ENCODE assay signal across 22 cellular contexts in the genomic region with DNA sequence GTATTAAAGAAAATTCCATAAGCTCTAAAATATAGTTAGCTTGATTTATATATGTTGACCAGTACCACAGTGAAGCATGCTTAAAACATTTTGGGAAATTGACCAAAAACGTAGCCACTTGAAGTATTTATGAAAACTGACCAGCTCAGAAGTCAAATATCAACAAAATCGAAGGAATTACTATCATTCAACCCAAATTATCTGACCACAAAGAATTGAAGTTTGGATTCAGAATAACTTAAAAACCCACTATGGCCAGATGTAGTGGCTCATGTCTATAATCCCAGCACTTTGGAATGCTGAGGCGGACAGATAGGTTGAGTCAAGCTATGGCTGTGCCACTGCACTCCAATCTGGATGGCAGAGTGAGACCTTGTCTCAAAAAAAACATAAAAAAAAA. TPM values are rescaled to one million over a fixed set of nuclear protein-coding genes. Genes with fewer than 3 reads are reported as not detected.
DNase-seq lines count a peak whose midpoint lies in the region; ATAC-seq, FAIRE-seq and TF ChIP-seq lines count a peak whose summit lies in the region.
"Had no signal": no experiment of that assay in that cellular context is flagged by ENCODE, and none has a peak within 500 bp of the region (broad histone marks: within the 10 kb centered on the region; RNA-seq: fewer than 3 reads in every experiment).

No MANE protein-coding gene starts in this region.

- H3K4me1 ChIP-seq in HepG2 (ENCODE audit: insufficient read depth, low read length) (no peaks in the 10 kb centered on the region), right lobe of liver (no peaks in the 10 kb centered on the region)
- H3K4me1 ChIP-seq: HAP-1 had no signal

- TF ChIP-seq EP300 in HepG2 (IDR thresholded peaks at IDR 0.05; ENCODE audit: low read depth in 2 of 2, low read length in 2 of 2) (no peak), HepG2 (CRISPR knock-in tag; IDR thresholded peaks at IDR 0.05; ENCODE audit: borderline replicate concordance) (no peak)

- TF ChIP-seq POLR2A in HepG2 (IDR thresholded peaks at IDR 0.05; ENCODE audit: insufficient read depth in 1 of 2, low read depth in 2 of 2, low read length in 2 of 2): no peak
- TF ChIP-seq POLR2A in right lobe of liver (IDR thresholded peaks at IDR 0.05): no peak

- no peaks in the 10 kb centered on the region for H4K20me1 ChIP-seq in HepG2 (ENCODE audit: insufficient read depth, low read length)

- H3K36me3 ChIP-seq in HepG2 (replicated peaks in 1 of 2; ENCODE audit: control insufficient read depth in 1 of 2, insufficient read depth in 2 of 2, low read length in 2 of 2): peaks cover 0 to 23% of the 10 kb centered on the region in 2 experiments; a peak in 3 of 5 replicates
- H3K36me3 ChIP-seq in right lobe of liver: peaks cover 0 to 29% (median 9%) of the 10 kb centered on the region in 4 donors
- peaks cover 34% of the 10 kb centered on the region for H3K36me3 ChIP-seq in MG63

- H3K27me3 ChIP-seq in HepG2 (ENCODE audit: control insufficient read depth in 1 of 2, insufficient read depth in 2 of 2, low read length in 2 of 2) (no peaks in the 10 kb centered on the region), right lobe of liver (no peaks in the 10 kb centered on the region), MG63 (no peaks in the 10 kb centered on the region)

- TF ChIP-seq CTCF in HepG2 (CRISPR knock-in tag; IDR thresholded peaks at IDR 0.05) (no peak), right lobe of liver (IDR thresholded peaks at IDR 0.05) (no peak), fibroblast of villous mesenchyme (IDR thresholded peaks at IDR 0.05; ENCODE audit: insufficient read depth, low read depth, low read length) (no peak)

- no peak overlapping the region for H3K9ac ChIP-seq in HepG2 (ENCODE audit: insufficient read depth, low read depth, low read length)
- H3K9ac ChIP-seq: KMS-11 had no signal

- CTCF ChIA-PET in HepG2 (lab: Yijun Ruan, JAX; ENCODE audit: low intra/inter-chr PET ratio, low total read pairs): no interaction called here

- 88% methylated on average over 3 of the region's 3 CpGs for WGBS in HepG2 (ENCODE audit: low lambda C conversion rate)
- WGBS in right lobe of liver (ENCODE audit: insufficient coverage, low coverage, low lambda C conversion rate, missing lambda C conversion rate): 94% methylated on average over 3 of the region's 3 CpGs

- in situ Hi-C loops in HepG2 (cut with HindIII; ENCODE audit: extremely low pct_ligation_motif_present, low pct_unique_long_range_greater_than_20kb): no loop called here

- no peak overlapping the region for H3K4me2 ChIP-seq in HepG2 (ENCODE audit: low read depth, low read length)
- H3K4me2 ChIP-seq: KMS-11 had no signal

- FAIRE-seq in HepG2 (lab: Jason Lieb, UNC): no peak
- FAIRE-seq: D721Med, G401.6, GM12892, GM19239, H1 had no signal

- no peaks in the 10 kb centered on the region for H3K79me2 ChIP-seq in HepG2 (ENCODE audit: insufficient read depth, low read length)

- no peak for TF ChIP-seq RAD21 in HepG2 (CRISPR knock-in tag; IDR thresholded peaks at IDR 0.05)

- H3K27ac ChIP-seq in HepG2 (ENCODE audit: extremely low read length, insufficient read depth, low read length) (no peak overlapping the region), right lobe of liver (no peak overlapping the region)
- H3K27ac ChIP-seq: KMS-11 had no signal

- DNase-seq in HepG2 (ENCODE audit: low spot score) (no peak), right lobe of liver (no peak), MG63 (peak; percentile 61), fibroblast of villous mesenchyme (ENCODE audit: low read depth) (peak; percentile 91), NCI-H2227 treated with DMSO at 0.1 percent for 48 hours (lab: John Stamatoyannopoulos, UW) (no peak)
- DNase-seq in activated naive CD4-positive, alpha-beta T cell treated with anti-CD3 and anti-CD28 coated beads, Interleukin-2, amount 50 U/mL, for 16 hours: no peak
- DNase-seq: 8988T; CD8-positive, alpha-beta T cell; COR-L47; DMS153; DMS79 treated with DMSO at 0.1 percent for 48 hours; EL; HFFc6 had no signal

- intact Hi-C loops in HepG2 (cut with micrococcal nuclease; ENCODE audit: unreplicated experiment): no loop called here
- intact Hi-C loops in right lobe of liver (cut with DNase I): no loop called here

- H2AFZ ChIP-seq in HepG2 (ENCODE audit: low read length): no peak overlapping the region

- POLR2A ChIA-PET in HepG2 (lab: Yijun Ruan, JAX): no interaction called here

- TSS peak; percentile 46 for BruUV-seq in HepG2 (replicated peaks; lab: Mats Ljungman, UMichigan)

- ATAC-seq in HepG2: no peak
- no peak for ATAC-seq in right lobe of liver
- ATAC-seq in GM18909 (IDR thresholded peaks at IDR 0.05; ENCODE audit: poor library complexity, unreplicated experiment): no peak
- no peak for ATAC-seq in HG02884 (IDR thresholded peaks at IDR 0.05; ENCODE audit: unreplicated experiment)
- ATAC-seq: CD8-positive, alpha-beta T cell had no signal

- H3K9me3 ChIP-seq in HepG2 (ENCODE audit: low read length) (no peaks in the 10 kb centered on the region), right lobe of liver (no peaks in the 10 kb centered on the region), MG63 (no peaks in the 10 kb centered on the region)
- H3K9me3 ChIP-seq: HAP-1 had no signal

- H3K4me3 ChIP-seq in HepG2 (replicated peaks in 1 of 3; ENCODE audit: insufficient read depth in 1 of 3, low read depth in 2 of 3, low read length in 3 of 3) (no peak overlapping the region), right lobe of liver (no peak overlapping the region), MG63 (no peak overlapping the region), fibroblast of villous mesenchyme (ENCODE audit: low read depth, low read length) (no peak overlapping the region)
- H3K4me3 ChIP-seq: HAP-1 had no signal

TF ChIP-seq in HepG2, 621 proteins besides CTCF, POLR2A, EP300 and RAD21 (continues in another document):
- TF ChIP-seq NR3C1 (CRISPR knock-in tag; IDR thresholded peaks at IDR 0.05): no peak
- no peak for TF ChIP-seq MTA3 (CRISPR knock-in tag; IDR thresholded peaks at IDR 0.05)

RNA-seq across cellular contexts. Expression of a gene that starts 31.9 kb away (rescaled TPM):
- 23.1 and 34.2 TPM in 2 replicates for total RNA-seq in HepG2 (2016; rRNA removed; fragmentation: Illumina TruSeq; extraction: Trizol)
- total RNA-seq in HepG2 (2016; cell fraction: cytosol; rRNA removed; fragmentation: Illumina TruSeq; extraction: Trizol; ENCODE audit: low read depth): 8.3 and 11.5 TPM in 2 replicates
- total RNA-seq in HepG2 (2016; cell fraction: insoluble cytoplasmic fraction; rRNA removed; fragmentation: Illumina TruSeq; extraction: Trizol): 23.6 and 33.9 TPM in 2 replicates
- total RNA-seq in HepG2 (2016; cell fraction: membrane; rRNA removed; fragmentation: Illumina TruSeq; extraction: Trizol): 8.1 and 10.4 TPM in 2 replicates
- total RNA-seq in HepG2 (2016; cell fraction: nucleus; rRNA removed; fragmentation: Illumina TruSeq; extraction: Trizol): 18.5 and 21.7 TPM in 2 replicates
- polyA plus RNA-seq in HepG2 (2011; rRNA removed): 12.1 and 13.8 TPM in 2 replicates
- polyA plus RNA-seq in HepG2 (2011; cell fraction: cytosol; rRNA removed): 4.9 and 6.4 TPM in 2 replicates
- 16.6 and 17.5 TPM in 2 replicates for polyA plus RNA-seq in HepG2 (2011; cell fraction: nucleus; rRNA removed)
- 13.0 and 15.0 TPM in 2 replicates for polyA plus RNA-seq in HepG2 (2012)
- polyA plus RNA-seq in HepG2 (2016; cell fraction: cytosol; fragmentation: Illumina TruSeq; extraction: Trizol; ENCODE audit: low read depth): 1.3 and 2.6 TPM in 2 replicates
- polyA plus RNA-seq in HepG2 (2016; cell fraction: insoluble cytoplasmic fraction; fragmentation: Illumina TruSeq; extraction: Trizol; ENCODE audit: low read depth): 26.5 and 26.8 TPM in 2 replicates
- 3.3 and 3.6 TPM in 2 replicates for polyA plus RNA-seq in HepG2 (2016; cell fraction: membrane; fragmentation: Illumina TruSeq; extraction: Trizol; ENCODE audit: low read depth)
- polyA plus RNA-seq in HepG2 (2016; cell fraction: nucleus; fragmentation: Illumina TruSeq; extraction: Trizol; ENCODE audit: insufficient read depth, low read depth): 19.7 and 23.2 TPM in 2 replicates
- 13.5 and 19.1 TPM in 2 replicates for polyA minus RNA-seq in HepG2 (2011; rRNA and poly(A)+ RNA removed; ENCODE audit: low replicate concordance)
- 10.3 and 11.6 TPM in 2 replicates for polyA minus RNA-seq in HepG2 (2011; cell fraction: cytosol; rRNA and poly(A)+ RNA removed)
- polyA minus RNA-seq in HepG2 (2011; cell fraction: nucleus; rRNA and poly(A)+ RNA removed): 49.1 and 49.7 TPM in 2 replicates
- 1 to 10 TPM; 6.8 to 10.0 (median 8.4) TPM for total RNA-seq in right lobe of liver
- 27.3 and 56.8 TPM in 2 replicates for total RNA-seq in MG63 (2014; rRNA removed; shearing (Covaris generic); ENCODE audit: low replicate concordance)
- 23.8 and 31.1 TPM in 2 replicates for total RNA-seq in fibroblast of villous mesenchyme

RNA-seq across cellular contexts. Expression of a gene that starts 32.0 kb away (rescaled TPM):
- total RNA-seq in HepG2 (2016; rRNA removed; fragmentation: Illumina TruSeq; extraction: Trizol): 10.3 and 12.0 TPM in 2 replicates
- total RNA-seq in HepG2 (2016; cell fraction: cytosol; rRNA removed; fragmentation: Illumina TruSeq; extraction: Trizol; ENCODE audit: low read depth): 3.4 and 3.8 TPM in 2 replicates
- 9.8 and 11.4 TPM in 2 replicates for total RNA-seq in HepG2 (2016; cell fraction: insoluble cytoplasmic fraction; rRNA removed; fragmentation: Illumina TruSeq; extraction: Trizol)
- total RNA-seq in HepG2 (2016; cell fraction: membrane; rRNA removed; fragmentation: Illumina TruSeq; extraction: Trizol): 5.0 and 5.9 TPM in 2 replicates
- total RNA-seq in HepG2 (2016; cell fraction: nucleus; rRNA removed; fragmentation: Illumina TruSeq; extraction: Trizol): 7.4 and 8.7 TPM in 2 replicates
- 1.4 and 1.9 TPM in 2 replicates for polyA plus RNA-seq in HepG2 (2011; rRNA removed)
- polyA plus RNA-seq in HepG2 (2011; cell fraction: cytosol; rRNA removed): 1.5 and 1.7 TPM in 2 replicates
- polyA plus RNA-seq in HepG2 (2011; cell fraction: nucleus; rRNA removed): 1.9 and 2.8 TPM in 2 replicates
- polyA plus RNA-seq in HepG2 (2012): 5.4 and 7.3 TPM in 2 replicates
- polyA plus RNA-seq in HepG2 (2016; cell fraction: cytosol; fragmentation: Illumina TruSeq; extraction: Trizol; ENCODE audit: low read depth): 1.2 and 1.3 TPM in 2 replicates
- 11.9 and 12.5 TPM in 2 replicates for polyA plus RNA-seq in HepG2 (2016; cell fraction: insoluble cytoplasmic fraction; fragmentation: Illumina TruSeq; extraction: Trizol; ENCODE audit: low read depth)
- 2.1 and 2.5 TPM in 2 replicates for polyA plus RNA-seq in HepG2 (2016; cell fraction: membrane; fragmentation: Illumina TruSeq; extraction: Trizol; ENCODE audit: low read depth)
- polyA plus RNA-seq in HepG2 (2016; cell fraction: nucleus; fragmentation: Illumina TruSeq; extraction: Trizol; ENCODE audit: insufficient read depth, low read depth): 8.4 and 8.6 TPM in 2 replicates
- 1.1 and 2.5 TPM in 2 replicates for polyA minus RNA-seq in HepG2 (2011; rRNA and poly(A)+ RNA removed; ENCODE audit: low replicate concordance)
- polyA minus RNA-seq in HepG2 (2011; cell fraction: cytosol; rRNA and poly(A)+ RNA removed): 2.8 and 2.9 TPM in 2 replicates
- polyA minus RNA-seq in HepG2 (2011; cell fraction: nucleus; rRNA and poly(A)+ RNA removed): 4.6 and 5.1 TPM in 2 replicates
- total RNA-seq in right lobe of liver: 1 to 10 TPM; 1.1 to 2.3 (median 2.0) TPM
- total RNA-seq in MG63 (2014; rRNA removed; shearing (Covaris generic); ENCODE audit: low replicate concordance): 6.1 and 6.7 TPM in 2 replicates
- 4.2 and 4.7 TPM in 2 replicates for total RNA-seq in fibroblast of villous mesenchyme

Comparison
In these comparisons a context has a peak if more than half of its experiments do, and no peak if none do; other contexts are left out.
1. DNase-seq: peak in MG63 (single experiment) and fibroblast of villous mesenchyme (single experiment); none in HepG2 (single experiment), right lobe of liver (0 of 3), NCI-H2227 treated with DMSO at 0.1 percent for 48 hours (single experiment) and activated naive CD4-positive, alpha-beta T cell treated with anti-CD3 and anti-CD28 coated beads, Interleukin-2, amount 50 U/mL, for 16 hours (single experiment).